11 cellular contexts compared by ENCODE assay signal in the genomic region with DNA sequence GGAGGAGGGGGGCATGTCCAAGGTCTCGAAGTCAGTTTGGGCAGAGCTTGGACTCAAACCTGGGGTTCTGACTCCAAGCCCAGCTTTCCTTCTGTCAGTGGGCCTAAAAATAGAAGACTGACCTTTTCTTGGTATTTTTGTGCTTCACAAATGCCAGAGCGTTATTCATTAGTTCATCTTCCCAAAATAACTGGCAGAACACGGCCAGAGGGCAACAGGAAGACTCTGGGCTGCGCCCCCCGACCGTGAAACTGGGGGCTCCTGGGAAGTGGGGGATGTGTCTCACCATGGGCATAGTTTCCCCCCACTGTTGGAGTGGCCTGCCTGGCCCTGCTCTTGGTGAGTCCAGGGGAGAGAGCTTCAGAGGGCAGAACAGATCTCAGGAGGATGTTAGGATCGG.
DNase-seq lines count a peak whose midpoint lies in the region; ATAC-seq and TF ChIP-seq lines count a peak whose summit lies in the region.
"Had no signal": no experiment of that assay in that cellular context is flagged by ENCODE, and none has a peak within 500 bp of the region (broad histone marks: within the 10 kb centered on the region; RNA-seq: fewer than 3 reads in every experiment).

No MANE protein-coding gene starts in this region.

- no peak overlapping the region for H2AK5ac ChIP-seq in trophoblast cell (ENCODE audit: low read length)

- no peak overlapping the region for H3K18ac ChIP-seq in trophoblast cell (ENCODE audit: low read length)

- H3K4me3 ChIP-seq in adipocyte (ENCODE audit: low read length) (no peak overlapping the region), spleen (no peak overlapping the region), trophoblast cell (ENCODE audit: low read depth, low read length) (no peak overlapping the region)
- H3K4me3 ChIP-seq: colonic mucosa had no signal

- peaks cover 3% of the 10 kb centered on the region for H3K79me1 ChIP-seq in trophoblast cell (ENCODE audit: low read length)

- no peak overlapping the region for H2BK12ac ChIP-seq in trophoblast cell (ENCODE audit: low read length)

- peaks cover 8% of the 10 kb centered on the region for H3K36me3 ChIP-seq in adipocyte (ENCODE audit: control insufficient read depth, insufficient read depth, low read length, severe bottlenecking)
- H3K36me3 ChIP-seq in spleen, result peaks cover 0 to 41% (median 12%) of the 10 kb centered on the region in 6 donors
- H3K36me3 ChIP-seq in trophoblast cell (ENCODE audit: control insufficient read depth in 1 of 2, insufficient read depth in 2 of 2, low read length in 2 of 2), result peaks cover 2 to 6% of the 10 kb centered on the region in 2 experiments
- H3K36me3 ChIP-seq: colonic mucosa had no signal

- ATAC-seq in left cardiac atrium, result peak; percentile 60 to 79

- H3K9me3 Mint-ChIP-seq in HFFc6, result peaks cover 12% of the 10 kb centered on the region

- H3K9ac ChIP-seq in adipocyte (ENCODE audit: low read length), result no peak overlapping the region
- H3K9ac ChIP-seq in trophoblast cell (ENCODE audit: low read length), result no peak overlapping the region

- H3K9me3 ChIP-seq in adipocyte (ENCODE audit: control insufficient read depth, low read length) (peaks cover 3% of the 10 kb centered on the region), spleen (no peaks in the 10 kb centered on the region), trophoblast cell (ENCODE audit: insufficient read depth, low read depth, low read length) (no peaks in the 10 kb centered on the region)
- H3K9me3 ChIP-seq: colonic mucosa had no signal

- no peak overlapping the region for H4K8ac ChIP-seq in trophoblast cell (ENCODE audit: low read depth, low read length)

- H3K79me2 ChIP-seq in trophoblast cell (ENCODE audit: control insufficient read depth, insufficient read depth, low read length, poor library complexity), result no peaks in the 10 kb centered on the region

- no peak overlapping the region for H2BK120ac ChIP-seq in trophoblast cell (ENCODE audit: insufficient read depth, low read length, poor library complexity)

- no peak for TF ChIP-seq POLR2A in spleen (IDR thresholded peaks at IDR 0.05)

- no peak overlapping the region for H2AFZ ChIP-seq in trophoblast cell (ENCODE audit: insufficient read depth, low read length, poor library complexity)

- peaks cover 26% of the 10 kb centered on the region for H3K4me1 Mint-ChIP-seq in HFFc6 (ENCODE audit: low read depth)

- H3K27ac ChIP-seq in spleen, result peak overlapping the region in 2 of 8 donors; percentile 12 to 15
- H3K27ac ChIP-seq in trophoblast cell (ENCODE audit: low read depth, low read length), result no peak overlapping the region
- H3K27ac ChIP-seq: C4-2B, colonic mucosa, HL-60 had no signal

- no peak overlapping the region for H2BK5ac ChIP-seq in trophoblast cell (ENCODE audit: low read depth, low read length, poor library complexity)

- TF ChIP-seq CTCF in HFFc6 (IDR thresholded peaks at IDR 0.05), result no peak
- TF ChIP-seq CTCF in spleen (IDR thresholded peaks at IDR 0.05 in 8 of 11, conservative IDR thresholded peaks at IDR 0.05 in 3 of 11), result no peak

- H3K27me3 Mint-ChIP-seq in HFFc6 (ENCODE audit: insufficient read depth), result peaks cover 2% of the 10 kb centered on the region

- no peak overlapping the region for H4K12ac ChIP-seq in trophoblast cell (ENCODE audit: low read depth, low read length)

- H3K23ac ChIP-seq in trophoblast cell (ENCODE audit: low read length), result no peak overlapping the region

- H3K4me3 Mint-ChIP-seq in HFFc6, result no peak overlapping the region

- peaks cover 11% of the 10 kb centered on the region for H3K36me3 Mint-ChIP-seq in HFFc6 (ENCODE audit: low read depth)

- H3K14ac ChIP-seq in trophoblast cell (ENCODE audit: low read length), result no peak overlapping the region

- H3K4me1 ChIP-seq in adipocyte (ENCODE audit: control insufficient read depth, insufficient read depth, low read length) (peaks cover 14% of the 10 kb centered on the region), spleen (peaks cover 3 to 8% (median 5%) of the 10 kb centered on the region in 6 donors), trophoblast cell (ENCODE audit: control insufficient read depth in 1 of 2, insufficient read depth in 2 of 2, low read length in 2 of 2) (peaks cover 3 to 5% of the 10 kb centered on the region in 2 experiments)
- H3K4me1 ChIP-seq: colonic mucosa had no signal

- H3K4me2 ChIP-seq in trophoblast cell (ENCODE audit: low read length), result no peak overlapping the region

- intact Hi-C loops in left cardiac atrium (cut with DNase I) (no loop called here), spleen (cut with DNase I; ENCODE audit: low total_unique reads) (no loop called here)

- H3K4ac ChIP-seq in trophoblast cell (ENCODE audit: low read depth, low read length), result no peak overlapping the region

- H3K27me3 ChIP-seq in adipocyte (replicated peaks; ENCODE audit: control insufficient read depth, insufficient read depth, low read length), result no peaks in the 10 kb centered on the region
- no peaks in the 10 kb centered on the region for H3K27me3 ChIP-seq in spleen (replicated peaks in 1 of 7)
- H3K27me3 ChIP-seq in trophoblast cell (ENCODE audit: insufficient read depth, low read length), result no peaks in the 10 kb centered on the region
- H3K27me3 ChIP-seq: colonic mucosa had no signal

- H3K27ac Mint-ChIP-seq in HFFc6, result peak overlapping the region; percentile 9; the same call in 1 of the 2 replicates

- DNase-seq in HFFc6, result no peak
- DNase-seq in adipocyte (ENCODE audit: low read depth), result peak; percentile 27
- no peak for DNase-seq in left cardiac atrium
- peak; percentile 42 for DNase-seq in spleen
- DNase-seq in trophoblast cell, result no peak
- no peak for DNase-seq in D341Med (ENCODE audit: low spot score)
- no peak for DNase-seq in putamen (ENCODE audit: low spot score)
- DNase-seq: colonic mucosa, NCI-H446 treated with DMSO at 0.1 percent for 48 hours had no signal

- WGBS in spleen, 5 donors, result 58 to 64% (median 59%) methylated on average over 7 of the region's 7 CpGs
- no CpG with 5 or more reads among the region's 7 CpGs for WGBS in trophoblast cell (ENCODE audit: extremely low coverage, insufficient coverage, insufficient read length)

- H4K91ac ChIP-seq in trophoblast cell (ENCODE audit: low read depth, low read length), result no peak overlapping the region

Comparison
In these comparisons a context has a peak if more than half of its experiments do, and no peak if none do; other contexts are left out.
1. DNase-seq: peak in adipocyte (single experiment) and spleen (single experiment); none in HFFc6 (single experiment), left cardiac atrium (single experiment), trophoblast cell (0 of 2), D341Med (single experiment) and putamen (single experiment).